Comparison of ENCODE assay signal across 12 cellular contexts in the genomic region with DNA sequence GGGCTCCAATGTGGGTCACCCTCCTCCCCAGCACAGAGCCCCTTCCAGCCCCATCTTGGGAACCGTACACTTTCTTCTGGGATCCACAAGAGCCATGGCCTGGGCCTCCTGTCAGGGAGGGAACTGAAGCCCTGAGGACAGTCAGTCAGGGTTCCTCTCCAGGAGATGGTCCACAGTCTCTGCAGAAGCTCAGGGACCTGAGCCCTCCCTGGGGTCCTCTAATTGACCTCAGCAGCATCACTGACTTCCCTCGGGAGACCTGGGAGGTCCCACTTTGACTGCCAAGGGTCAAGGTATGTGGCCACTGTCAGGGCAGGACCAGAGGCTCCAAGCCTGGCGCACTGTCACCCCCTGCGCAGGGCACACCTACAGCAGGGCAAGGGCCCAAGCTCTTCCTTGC. TPM values are rescaled to one million over a fixed set of nuclear protein-coding genes. Genes with fewer than 3 reads are reported as not detected.
DNase-seq lines count a peak whose midpoint lies in the region; ATAC-seq, FAIRE-seq and TF ChIP-seq lines count a peak whose summit lies in the region.
"Had no signal": no experiment of that assay in that cellular context is flagged by ENCODE, and none has a peak within 500 bp of the region (broad histone marks: within the 10 kb centered on the region; RNA-seq: fewer than 3 reads in every experiment).

No MANE protein-coding gene starts in this region.

- WGBS in K562 (ENCODE audit: insufficient coverage, low coverage, missing lambda C conversion rate): 65% methylated on average over 4 of the region's 4 CpGs
- 86 to 98% (median 96%) methylated on average over 3 to 4 of the region's 4 CpGs for WGBS in spleen, 5 donors

- TF ChIP-seq CTCF in K562 (IDR thresholded peaks at IDR 0.05 in 2 of 3, conservative IDR thresholded peaks at IDR 0.05 in 1 of 3; ENCODE audit: insufficient read depth in 2 of 3, low read depth in 1 of 3, low read length in 3 of 3): no peak
- peak in 1 of 11 experiments; percentile 10 for TF ChIP-seq CTCF in spleen (IDR thresholded peaks at IDR 0.05 in 8 of 11, conservative IDR thresholded peaks at IDR 0.05 in 3 of 11)
- no peak for TF ChIP-seq CTCF in A673 (conservative IDR thresholded peaks at IDR 0.05; ENCODE audit: low read depth, low read length)

- H3K4me1 Mint-ChIP-seq in activated CD4-positive, alpha-beta T cell treated with anti-CD3 and anti-CD28 coated beads, Interleukin-2, amount 10 ng/mL, durations not matched to agents 7 days and 5 days: peaks cover 8% of the 10 kb centered on the region

- BruUV-seq in K562 (replicated peaks; lab: Mats Ljungman, UMichigan): no TSS peak
- BruUV-seq in A673 (replicated peaks; lab: Mats Ljungman, UMichigan): no TSS peak

- no peak for FAIRE-seq in K562 (lab: Jason Lieb, UNC)

- H3K27me3 Mint-ChIP-seq in activated CD4-positive, alpha-beta T cell treated with anti-CD3 and anti-CD28 coated beads, Interleukin-2, amount 10 ng/mL, durations not matched to agents 7 days and 5 days: no peaks in the 10 kb centered on the region
- H3K27me3 Mint-ChIP-seq: memory B cell had no signal

- POLR2A ChIA-PET in activated CD4-positive, alpha-beta T cell treated with anti-CD3 and anti-CD28 coated beads, Interleukin-2, amount 10 ng/mL, durations not matched to agents 7 days and 5 days (lab: Charles Lee): no interaction called here
- POLR2A ChIA-PET in K562 (lab: Yijun Ruan, JAX) (interaction anchor here (0.7 to 1.4 kb wide), 5 partner anchors 9 to 284 kb away, joined by 3 to 5 read pairs (median 4); no protein-coding TSS in a partner anchor), A673 (lab: Charles Lee; ENCODE audit: low non-redundant PET) (no interaction called here)

- TF ChIP-seq POLR2A in K562 (conservative IDR thresholded peaks at IDR 0.05) (no peak), spleen (IDR thresholded peaks at IDR 0.05) (no peak)

- H3K36me3 Mint-ChIP-seq in activated CD4-positive, alpha-beta T cell treated with anti-CD3 and anti-CD28 coated beads, Interleukin-2, amount 10 ng/mL, durations not matched to agents 7 days and 5 days (ENCODE audit: low read depth): peaks cover 20% of the 10 kb centered on the region

- no peaks in the 10 kb centered on the region for H3K9me3 ChIP-seq in K562 (replicated peaks; ENCODE audit: control insufficient read depth, insufficient read depth, low read depth, low read length)
- no peaks in the 10 kb centered on the region for H3K9me3 ChIP-seq in spleen
- H3K9me3 ChIP-seq in A673 (ENCODE audit: low read depth, low read length, poor library complexity, severe bottlenecking): no peaks in the 10 kb centered on the region

- no peaks in the 10 kb centered on the region for H3K27me3 ChIP-seq in K562 (ENCODE audit: control insufficient read depth in 2 of 2, insufficient read depth in 2 of 2, low read length in 2 of 2)
- no peaks in the 10 kb centered on the region for H3K27me3 ChIP-seq in spleen (replicated peaks in 1 of 7)
- no peaks in the 10 kb centered on the region for H3K27me3 ChIP-seq in A673 (replicated peaks; ENCODE audit: insufficient read depth, low read depth, low read length, poor library complexity)

- H3K4me1 ChIP-seq in K562 (replicated peaks in 1 of 2; ENCODE audit: control insufficient read depth in 2 of 2, insufficient read depth in 2 of 2, low read length in 2 of 2) (peaks cover 0 to 3% of the 10 kb centered on the region in 2 experiments; a peak in 1 of 5 replicates), spleen (peaks cover 3 to 35% (median 25%) of the 10 kb centered on the region in 6 donors), A673 (ENCODE audit: insufficient read depth, low read length, poor library complexity, severe bottlenecking) (peaks cover 3% of the 10 kb centered on the region)

- no peaks in the 10 kb centered on the region for H3K9me3 Mint-ChIP-seq in activated CD4-positive, alpha-beta T cell treated with anti-CD3 and anti-CD28 coated beads, Interleukin-2, amount 10 ng/mL, durations not matched to agents 7 days and 5 days
- H3K9me3 Mint-ChIP-seq: activated naive CD4-positive, alpha-beta T cell treated with anti-CD3 and anti-CD28 coated beads for 36 hours; memory B cell had no signal

- no peaks in the 10 kb centered on the region for H3K36me3 ChIP-seq in K562 (ENCODE audit: control insufficient read depth, insufficient read depth, low read length)
- peaks cover 4 to 62% (median 35%) of the 10 kb centered on the region in 6 donors for H3K36me3 ChIP-seq in spleen
- no peaks in the 10 kb centered on the region for H3K36me3 ChIP-seq in A673 (ENCODE audit: insufficient read depth, low read length, poor library complexity, severe bottlenecking)

- H4K20me1 ChIP-seq in K562 (replicated peaks; ENCODE audit: control insufficient read depth, insufficient read depth, low read length): no peaks in the 10 kb centered on the region

- TF ChIP-seq EP300 in K562 (IDR thresholded peaks at IDR 0.05; ENCODE audit: low read length): no peak

- peak overlapping the region; percentile 78 for H3K27ac Mint-ChIP-seq in activated CD4-positive, alpha-beta T cell treated with anti-CD3 and anti-CD28 coated beads, Interleukin-2, amount 10 ng/mL, durations not matched to agents 7 days and 5 days
- H3K27ac Mint-ChIP-seq: activated naive CD4-positive, alpha-beta T cell treated with anti-CD3 and anti-CD28 coated beads for 36 hours; memory B cell had no signal

- no peak overlapping the region for H3K4me2 ChIP-seq in K562 (ENCODE audit: insufficient read depth, low read length)

- intact Hi-C loops in K562 (cut with micrococcal nuclease): no loop called here
- intact Hi-C loops in spleen (cut with DNase I; ENCODE audit: low total_unique reads): loop anchor here (5.0 kb wide), 1 partner anchor 169 kb away; no protein-coding TSS in a partner anchor
- intact Hi-C loops in A673 (cut with micrococcal nuclease; ENCODE audit: unreplicated experiment): loop anchor here (5.0 kb wide), 1 partner anchor 34 kb away; no protein-coding TSS in a partner anchor

- no peak overlapping the region for H2AFZ ChIP-seq in K562 (ENCODE audit: low read depth, low read length)

- no peak overlapping the region for H3K9ac ChIP-seq in K562 (ENCODE audit: insufficient read depth in 1 of 2, low read depth in 2 of 2, low read length in 2 of 2)

- CTCF ChIA-PET in activated CD4-positive, alpha-beta T cell treated with anti-CD3 and anti-CD28 coated beads, Interleukin-2, amount 10 ng/mL, durations not matched to agents 7 days and 5 days (lab: Charles Lee): interaction anchor here (1.2 kb wide), 1 partner anchor 21 kb away, joined by 3 read pairs; no protein-coding TSS in a partner anchor
- CTCF ChIA-PET in K562 (lab: Yijun Ruan, JAX; ENCODE audit: low intra/inter-chr PET ratio) (no interaction called here), A673 (lab: Charles Lee) (interaction anchor here (0.5 to 1.0 kb wide), 2 partner anchors 170 to 405 kb away, joined by 5 read pairs; no protein-coding TSS in a partner anchor)

- no peaks in the 10 kb centered on the region for H3K9me1 ChIP-seq in K562 (ENCODE audit: control insufficient read depth, insufficient read depth, low read length)

- H3K79me2 ChIP-seq in K562 (ENCODE audit: control insufficient read depth, insufficient read depth, low read length): no peaks in the 10 kb centered on the region

- in situ Hi-C loops in K562 (cut with MboI): no loop called here

- H3K27ac ChIP-seq in K562 (ENCODE audit: extremely low read depth, low read depth, low read length) (no peak overlapping the region), spleen (peak overlapping the region in 6 of 8 donors; percentile 27 to 70 (median 48)), A673 (ENCODE audit: low read depth, low read length, poor library complexity, severe bottlenecking) (no peak overlapping the region)

- no peak for DNase-seq in activated CD4-positive, alpha-beta T cell treated with anti-CD3 and anti-CD28 coated beads, Interleukin-2, amount 10 ng/mL, durations not matched to agents 7 days and 5 days
- no peak for DNase-seq in activated CD4-positive, alpha-beta T cell treated with anti-CD3 and anti-CD28 coated beads, Interleukin-2, amount 50 U/mL, for 48 hours
- no peak for DNase-seq in K562 (ENCODE audit: extremely low read depth in 1 of 4, low spot score in 3 of 4)
- DNase-seq in spleen: no peak
- no peak for DNase-seq in NCI-H2171 treated with DMSO at 0.1 percent for 48 hours (lab: John Stamatoyannopoulos, UW)
- no peak for DNase-seq in A673 (ENCODE audit: low spot score)
- DNase-seq: Calu3, NCI-H1930 had no signal

- H3K4me3 Mint-ChIP-seq in activated CD4-positive, alpha-beta T cell treated with anti-CD3 and anti-CD28 coated beads, Interleukin-2, amount 10 ng/mL, durations not matched to agents 7 days and 5 days: no peak overlapping the region
- H3K4me3 Mint-ChIP-seq: activated naive CD4-positive, alpha-beta T cell treated with anti-CD3 and anti-CD28 coated beads for 36 hours; memory B cell had no signal

- TF ChIP-seq RAD21 in K562 (CRISPR knock-in tag; conservative IDR thresholded peaks at IDR 0.05 in 1 of 2, IDR thresholded peaks at IDR 0.05 in 1 of 2): no peak

- ATAC-seq in GM21717 (IDR thresholded peaks at IDR 0.05; ENCODE audit: unreplicated experiment): peak; percentile 21
- ATAC-seq in K562: peak; percentile 34; the same call in 2 of the 3 replicates
- ATAC-seq in GM19467 (IDR thresholded peaks at IDR 0.05; ENCODE audit: unreplicated experiment): no peak

- no peak overlapping the region for H3K4me3 ChIP-seq in K562
- no peak overlapping the region for H3K4me3 ChIP-seq in spleen
- no peak overlapping the region for H3K4me3 ChIP-seq in A673 (ENCODE audit: low read depth, low read length, poor library complexity, severe bottlenecking)

RNA-seq across cellular contexts. Expression of a gene that starts 32.3 kb away (rescaled TPM):
- total RNA-seq in activated CD4-positive, alpha-beta T cell treated with anti-CD3 and anti-CD28 coated beads, Interleukin-2, amount 10 ng/mL, durations not matched to agents 7 days and 5 days: 10 to 100 TPM; 17.0 to 21.1 TPM
- total RNA-seq in K562 (2011; cell fraction: chromatin; rRNA removed; ENCODE audit: low replicate concordance): 13.2 and 16.4 TPM in 2 replicates
- total RNA-seq in K562 (2011; cell fraction: nucleolus; rRNA removed): 7.0 and 9.2 TPM in 2 replicates
- total RNA-seq in K562 (2011; cell fraction: nucleoplasm; rRNA removed): 8.9 and 9.9 TPM in 2 replicates
- total RNA-seq in K562 (2014; rRNA removed) (3.7 and 3.9 TPM in 2 replicates), K562 (2014; rRNA removed; fragmentation: Illumina TruSeq; extraction: Trizol) (4.4 and 4.5 TPM in 2 replicates), K562 (2015; rRNA removed; fragmentation: Illumina TruSeq; extraction: Trizol) (4.7 and 5.3 TPM in 2 replicates), K562 (2021) (6.6 and 7.1 TPM in 2 replicates), spleen (10 to 100 TPM; 27.8 to 40.8 (median 37.7) TPM), A673 (2021) (2.0 and 2.3 TPM in 2 replicates)
- polyA plus RNA-seq in K562 (2011; rRNA removed) (4.8 and 5.2 TPM in 2 replicates), K562 (2014; fragmentation: Illumina TruSeq; extraction: Trizol) (4.2 and 4.8 TPM in 2 replicates), K562 (2014; fragmentation: Nextera tagmentation; extraction: Ambion mirVana) (1 to 10 TPM in 1 of 2 experiments, under 1 TPM in 1; 0.34 to 1.1 TPM), K562 (2014; rRNA removed) (5.6 and 5.9 TPM in 2 replicates), spleen (10 to 100 TPM; 11.0 to 27.9 (median 21.9) TPM)
- polyA plus RNA-seq in K562 (2011; cell fraction: cytosol; rRNA removed): 3.3 and 3.9 TPM in 2 replicates
- polyA plus RNA-seq in K562 (2011; cell fraction: nucleus; rRNA removed): 8.8 and 11.3 TPM in 2 replicates
- polyA plus RNA-seq in K562 (2012): 3.2 and 5.9 TPM in 2 replicates
- polyA minus RNA-seq in K562 (2011; rRNA and poly(A)+ RNA removed): 3.7 and 5.2 TPM in 2 replicates
- polyA minus RNA-seq in K562 (2011; cell fraction: cytosol; rRNA and poly(A)+ RNA removed): 1.8 and 2.4 TPM in 2 replicates
- 5.4 and 9.2 TPM in 2 replicates for polyA minus RNA-seq in K562 (2011; cell fraction: nucleus; rRNA and poly(A)+ RNA removed)

RNA-seq across cellular contexts. Expression of a gene that starts 58.4 kb away (rescaled TPM):
- total RNA-seq in activated CD4-positive, alpha-beta T cell treated with anti-CD3 and anti-CD28 coated beads, Interleukin-2, amount 10 ng/mL, durations not matched to agents 7 days and 5 days: 10 to 100 TPM; 39.9 to 42.6 TPM
- 9.2 and 19.4 TPM in 2 replicates for total RNA-seq in K562 (2011; cell fraction: chromatin; rRNA removed; ENCODE audit: low replicate concordance)
- total RNA-seq in K562 (2011; cell fraction: nucleolus; rRNA removed): 9.2 and 13.2 TPM in 2 replicates
- total RNA-seq in K562 (2011; cell fraction: nucleoplasm; rRNA removed): 15.5 and 27.6 TPM in 2 replicates
- total RNA-seq in K562 (2014; rRNA removed) (109 and 110 TPM in 2 replicates), K562 (2014; rRNA removed; fragmentation: Illumina TruSeq; extraction: Trizol) (157 and 168 TPM in 2 replicates), K562 (2015; rRNA removed; fragmentation: Illumina TruSeq; extraction: Trizol) (119 and 136 TPM in 2 replicates), K562 (2021) (97.1 and 98.3 TPM in 2 replicates), spleen (10 to 100 TPM; 13.8 to 26.9 (median 18.1) TPM), A673 (2021) (63.5 and 66.0 TPM in 2 replicates)
- polyA plus RNA-seq in K562 (2011; rRNA removed) (58.6 and 79.0 TPM in 2 replicates), K562 (2014; fragmentation: Illumina TruSeq; extraction: Trizol) (127 and 133 TPM in 2 replicates), K562 (2014; fragmentation: Nextera tagmentation; extraction: Ambion mirVana) (100 to 1,000 TPM; 285 to 349 TPM), K562 (2014; rRNA removed) (174 and 176 TPM in 2 replicates), spleen (10 to 100 TPM; 37.6 to 53.0 (median 50.7) TPM)
- 36.9 and 38.3 TPM in 2 replicates for polyA plus RNA-seq in K562 (2011; cell fraction: cytosol; rRNA removed)
- polyA plus RNA-seq in K562 (2011; cell fraction: nucleus; rRNA removed): 25.2 and 29.3 TPM in 2 replicates
- 111 and 128 TPM in 2 replicates for polyA plus RNA-seq in K562 (2012)
- 15.7 and 17.3 TPM in 2 replicates for polyA minus RNA-seq in K562 (2011; rRNA and poly(A)+ RNA removed)
- 9.3 and 13.7 TPM in 2 replicates for polyA minus RNA-seq in K562 (2011; cell fraction: cytosol; rRNA and poly(A)+ RNA removed)
- polyA minus RNA-seq in K562 (2011; cell fraction: nucleus; rRNA and poly(A)+ RNA removed): 11.4 and 12.6 TPM in 2 replicates

Comparison
In these comparisons a context has a peak if more than half of its experiments do, and no peak if none do; other contexts are left out.
1. H3K27ac ChIP-seq: peak in spleen (6 of 8); none in K562 (single experiment) and A673 (single experiment).